ENCODE assay signal across 8 cellular contexts in genomic region chr20:20780127-20780822, GRCh38.
A peak's percentile ranks its signal among the peaks of the same experiment; 100 is the strongest.
DNase-seq lines count a peak whose midpoint lies in the region; ATAC-seq, FAIRE-seq and TF ChIP-seq lines count a peak whose summit lies in the region.

No MANE protein-coding gene starts in this region.

- H3K27me3 ChIP-seq in PC-3 (ENCODE audit: low read length) (peaks cover 69% of the 10 kb centered on the region), small intestine (ENCODE audit: control insufficient read depth in 2 of 2, insufficient read depth in 2 of 2, low read length in 2 of 2) (no peaks in the 10 kb centered on the region)

- H3K9me3 ChIP-seq in PC-3 (ENCODE audit: low read length), result no peaks in the 10 kb centered on the region
- H3K9me3 ChIP-seq in small intestine (ENCODE audit: control insufficient read depth, low read depth), result no peaks in the 10 kb centered on the region

- POLR2A ChIA-PET in PC-3 (lab: Charles Lee; ENCODE audit: unreplicated experiment), result no interaction called here

- no peak overlapping the region for H3K4me2 ChIP-seq in PC-3 (ENCODE audit: low read length)

- DNase-seq in Daoy (ENCODE audit: low read depth) (peak; percentile 69), PC-3 (peak; percentile 39), head of caudate nucleus (peak in 33 of 42 donors; percentile 2 to 69 (median 32)), small intestine (peak; percentile 70), RCC 7860 (ENCODE audit: low spot score) (no peak), NCI-H524 treated with DMSO at 0.1 percent for 48 hours (lab: John Stamatoyannopoulos, UW) (no peak)
- DNase-seq in activated CD8-positive, alpha-beta memory T cell treated with anti-CD3 and anti-CD28 coated beads, Interleukin-2, amount 50 U/mL, for 4 hours, result no peak

- ATAC-seq in HG03103 (IDR thresholded peaks at IDR 0.05; ENCODE audit: low read depth, unreplicated experiment) (peak; percentile 90), PC-3 (no peak)

- H2AFZ ChIP-seq in PC-3 (ENCODE audit: low read length), result no peak overlapping the region

- intact Hi-C loops in PC-3 (cut with micrococcal nuclease) (no loop called here), head of caudate nucleus (cut with DNase I) (no loop called here)

- H3K27ac ChIP-seq in PC-3 (ENCODE audit: low read length) (no peak overlapping the region), small intestine (ENCODE audit: low read depth in 1 of 2, low read length in 1 of 2) (no peak overlapping the region)

- no peaks in the 10 kb centered on the region for H3F3A ChIP-seq in PC-3 (ENCODE audit: low read length, unreplicated experiment)

- FAIRE-seq in small intestine (lab: Jason Lieb, UNC), result no peak
- no peak for FAIRE-seq in RCC 7860 (lab: Jason Lieb, UNC)

- TF ChIP-seq CTCF in PC-3 (conservative IDR thresholded peaks at IDR 0.05; ENCODE audit: low read depth, low read length), result no peak

- H3K4me3 ChIP-seq in PC-3 (ENCODE audit: low read length) (no peak overlapping the region), small intestine (ENCODE audit: low read depth in 1 of 2, low read length in 2 of 2) (no peak overlapping the region)

- CTCF ChIA-PET in PC-3 (lab: Charles Lee), result no interaction called here

- H3K79me2 ChIP-seq in PC-3 (ENCODE audit: low read length), result no peaks in the 10 kb centered on the region

- no peaks in the 10 kb centered on the region for H3K9me2 ChIP-seq in PC-3 (replicated peaks; ENCODE audit: low read length)

- WGBS in small intestine, 3 donors, result 27 to 46% (median 28%) methylated on average over 7 of the region's 7 CpGs

- BruUV-seq in PC-3 (replicated peaks; lab: Mats Ljungman, UMichigan), result no TSS peak

- H3K36me3 ChIP-seq in PC-3 (ENCODE audit: low read depth, low read length) (no peaks in the 10 kb centered on the region), small intestine (ENCODE audit: control insufficient read depth in 2 of 2, insufficient read depth in 2 of 2, low read length in 2 of 2) (no peaks in the 10 kb centered on the region)

- H3K9ac ChIP-seq in PC-3 (ENCODE audit: low read length), result no peak overlapping the region

- H4K20me1 ChIP-seq in PC-3 (ENCODE audit: low read length), result no peaks in the 10 kb centered on the region

- H3K4me1 ChIP-seq in PC-3 (ENCODE audit: insufficient read depth, low read length), result no peaks in the 10 kb centered on the region
- peaks cover 0 to 2% of the 10 kb centered on the region in 2 donors for H3K4me1 ChIP-seq in small intestine (ENCODE audit: control insufficient read depth in 2 of 2, insufficient read depth in 1 of 2, low read depth in 1 of 2, low read length in 1 of 2)

Comparison
In these comparisons a context has a peak if more than half of its experiments do, and no peak if none do; other contexts are left out.
1. DNase-seq: peak in Daoy (single experiment), PC-3 (single experiment), head of caudate nucleus (33 of 42) and small intestine (single experiment); none in RCC 7860 (single experiment), NCI-H524 treated with DMSO at 0.1 percent for 48 hours (single experiment) and activated CD8-positive, alpha-beta memory T cell treated with anti-CD3 and anti-CD28 coated beads, Interleukin-2, amount 50 U/mL, for 4 hours (single experiment).